Comparison of ENCODE assay signal across 8 cellular contexts in the genomic region with DNA sequence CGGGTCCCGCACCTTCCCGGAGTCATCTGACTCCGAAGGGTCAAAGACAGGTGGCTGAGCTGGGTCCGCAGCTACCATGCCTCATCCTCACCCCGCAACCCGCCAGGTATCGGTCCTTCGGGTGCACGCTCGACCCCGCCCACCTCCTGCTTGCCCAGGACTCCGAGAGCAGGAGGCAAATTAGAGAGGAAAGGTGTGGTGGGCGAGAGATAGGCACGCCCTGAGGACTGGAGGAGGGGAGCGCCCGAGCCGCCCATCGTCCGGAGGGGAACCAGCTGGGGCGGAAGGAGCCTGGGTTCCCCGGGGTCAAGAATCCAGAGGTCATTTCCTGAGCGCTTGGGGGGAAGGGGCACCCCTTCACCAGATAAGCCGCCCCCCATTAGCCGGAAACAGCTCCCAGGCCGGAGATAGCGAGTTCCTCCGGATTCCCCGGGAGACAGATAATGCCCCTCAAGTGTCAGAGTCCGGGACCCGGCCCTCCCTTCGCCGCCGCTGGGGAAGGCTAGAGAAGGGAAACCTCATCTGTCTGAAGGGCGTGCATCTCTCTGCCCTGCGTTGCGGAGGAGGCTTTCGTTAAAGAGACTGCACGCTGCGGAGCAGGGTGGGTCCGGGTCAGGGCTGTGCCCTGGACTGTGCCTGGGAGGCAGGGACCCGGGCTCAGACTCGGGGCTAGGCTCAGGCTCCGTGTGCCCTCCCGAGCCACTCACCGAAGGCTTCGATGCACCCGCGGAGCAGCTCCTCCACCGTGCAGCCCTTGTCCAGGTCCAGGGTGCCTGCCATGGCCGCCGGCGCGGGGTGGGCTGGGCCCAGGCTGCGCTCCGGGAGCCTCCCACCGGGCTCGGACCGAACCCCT. TPM values are rescaled to one million over a fixed set of nuclear protein-coding genes. Genes with fewer than 3 reads are reported as not detected.
DNase-seq lines count a peak whose midpoint lies in the region; TF ChIP-seq lines count a peak whose summit lies in the region.

No MANE protein-coding gene starts in this region.

- peaks cover 40% of the 10 kb centered on the region for H4K20me1 ChIP-seq in BLaER1

- H3K27ac Mint-ChIP-seq in activated naive CD4-positive, alpha-beta T cell treated with anti-CD3 and anti-CD28 coated beads for 36 hours: no peak overlapping the region

- H3K27me3 ChIP-seq in BLaER1: no peaks in the 10 kb centered on the region
- H3K27me3 ChIP-seq in H7 (ENCODE audit: control insufficient read depth, insufficient read depth, low read length): peaks cover 41% of the 10 kb centered on the region
- peaks cover 0 to 7% (median 0%) of the 10 kb centered on the region in 7 donors for H3K27me3 ChIP-seq in spleen (replicated peaks in 1 of 7)

- peaks cover 26% of the 10 kb centered on the region for H3K4me1 Mint-ChIP-seq in activated naive CD4-positive, alpha-beta T cell treated with anti-CD3 and anti-CD28 coated beads for 36 hours (ENCODE audit: low read depth)

- H3K9me3 ChIP-seq in BLaER1 (no peaks in the 10 kb centered on the region), spleen (no peaks in the 10 kb centered on the region)

- H3K36me3 Mint-ChIP-seq in activated naive CD4-positive, alpha-beta T cell treated with anti-CD3 and anti-CD28 coated beads for 36 hours (ENCODE audit: low read depth): no peaks in the 10 kb centered on the region

- peak overlapping the region; percentile 62 for H3K4me3 Mint-ChIP-seq in activated naive CD4-positive, alpha-beta T cell treated with anti-CD3 and anti-CD28 coated beads for 36 hours

- intact Hi-C loops in activated naive CD4-positive, alpha-beta T cell treated with anti-CD3 and anti-CD28 coated beads for 36 hours (cut with micrococcal nuclease): loop anchor here (1.0 to 2.0 kb wide), 4 partner anchors 19 to 68 kb away; a partner anchor contains a TSS
- intact Hi-C loops in spleen (cut with DNase I; ENCODE audit: low total_unique reads): no loop called here

- DNase-seq in H7: peak; percentile 87
- peak; percentile 53 for DNase-seq in activated naive CD4-positive, alpha-beta T cell treated with anti-CD3 and anti-CD28 coated beads for 36 hours
- DNase-seq in spleen: peak; percentile 89
- no peak for DNase-seq in superior temporal gyrus (ENCODE audit: extremely low spot score)
- no peak for DNase-seq in SHP77 treated with DMSO at 0.1 percent for 48 hours (lab: John Stamatoyannopoulos, UW)
- DNase-seq in ureter (ENCODE audit: low spot score): no peak

- H3K27ac ChIP-seq in BLaER1: peak overlapping the region; percentile 99
- H3K27ac ChIP-seq in spleen: peak overlapping the region; percentile 81 to 100 (median 96)

- H3K4me2 ChIP-seq in BLaER1: peak overlapping the region; percentile 98

- H3K36me3 ChIP-seq in BLaER1 (peaks cover 40% of the 10 kb centered on the region), H7 (replicated peaks; ENCODE audit: control insufficient read depth, insufficient read depth, low read length) (no peaks in the 10 kb centered on the region), spleen (peaks cover 0 to 47% (median 33%) of the 10 kb centered on the region in 6 donors)

- 8 to 11% (median 10%) methylated on average over 34 to 59 of the region's 59 CpGs for WGBS in spleen, 5 donors

- H3K4me3 ChIP-seq in BLaER1: peak overlapping the region; percentile 75
- peak overlapping the region; percentile 62 for H3K4me3 ChIP-seq in H7 (ENCODE audit: insufficient read depth, low read depth, low read length)
- H3K4me3 ChIP-seq in iPS-11a (ENCODE audit: low read depth, low read length): peak overlapping the region; percentile 51
- peak overlapping the region; percentile 63 to 96 (median 76) for H3K4me3 ChIP-seq in spleen

- peaks cover 40% of the 10 kb centered on the region for H3K4me1 ChIP-seq in BLaER1
- peaks cover 27 to 79% (median 57%) of the 10 kb centered on the region in 6 donors for H3K4me1 ChIP-seq in spleen

- CTCF ChIA-PET in activated naive CD4-positive, alpha-beta T cell treated with anti-CD3 and anti-CD28 coated beads for 36 hours (lab: Charles Lee): interaction anchor here (0.8 to 4.2 kb wide), 8 partner anchors 9 to 55 kb away, joined by 3 to 26 read pairs (median 6); no protein-coding TSS in a partner anchor

- no peak for TF ChIP-seq POLR2A in spleen (IDR thresholded peaks at IDR 0.05)

- peaks cover 6% of the 10 kb centered on the region for H3K27me3 Mint-ChIP-seq in activated naive CD4-positive, alpha-beta T cell treated with anti-CD3 and anti-CD28 coated beads for 36 hours (ENCODE audit: low read depth)

- no peak for TF ChIP-seq CTCF in spleen (IDR thresholded peaks at IDR 0.05 in 8 of 11, conservative IDR thresholded peaks at IDR 0.05 in 3 of 11)

- peak overlapping the region; percentile 91 for H3K9ac ChIP-seq in BLaER1

- no peaks in the 10 kb centered on the region for H3K9me3 Mint-ChIP-seq in activated naive CD4-positive, alpha-beta T cell treated with anti-CD3 and anti-CD28 coated beads for 36 hours

RNA-seq across cellular contexts. Expression of a gene that starts 1.6 kb away (rescaled TPM):
- 9.2 and 12.3 TPM in 2 replicates for total RNA-seq in H7 (2014; rRNA removed; shearing (Covaris generic))
- total RNA-seq in activated naive CD4-positive, alpha-beta T cell treated with anti-CD3 and anti-CD28 coated beads for 36 hours: 1 to 10 TPM; 5.2 to 5.6 TPM
- 100 to 1,000 TPM; 148 to 242 (median 206) TPM for total RNA-seq in spleen
- 100 to 1,000 TPM; 216 to 283 (median 252) TPM for polyA plus RNA-seq in spleen
- 23.3 TPM for total RNA-seq in ureter

RNA-seq across cellular contexts. Expression of a gene that starts 17.5 kb away (rescaled TPM):
- total RNA-seq in H7 (2014; rRNA removed; shearing (Covaris generic)): 2.9 and 6.4 TPM in 2 replicates
- under 1 TPM; 0.64 to 0.89 TPM for total RNA-seq in activated naive CD4-positive, alpha-beta T cell treated with anti-CD3 and anti-CD28 coated beads for 36 hours
- total RNA-seq in spleen (1 to 10 TPM; 2.7 to 7.2 (median 5.1) TPM), ureter (11.4 TPM)
- polyA plus RNA-seq in spleen: 1 to 10 TPM; 1.7 to 2.4 (median 2.1) TPM

RNA-seq across cellular contexts. Expression of a gene that starts 19.3 kb away (rescaled TPM):
- total RNA-seq in H7 (2014; rRNA removed; shearing (Covaris generic)): 0.85 and 1.9 TPM in 2 replicates
- under 1 TPM; 0.24 to 0.35 TPM for total RNA-seq in activated naive CD4-positive, alpha-beta T cell treated with anti-CD3 and anti-CD28 coated beads for 36 hours
- 10 to 100 TPM in 1 of 7 donors, 1 to 10 TPM in 6; 2.2 to 12.9 (median 3.3) TPM for total RNA-seq in spleen
- polyA plus RNA-seq in spleen: 1 to 10 TPM in 1 of 3 donors, under 1 TPM in 2; 0.59 to 1.4 (median 0.61) TPM
- total RNA-seq in ureter: 11.6 TPM

RNA-seq across cellular contexts. Expression of a gene that starts 36.0 kb away (rescaled TPM):
- total RNA-seq in H7 (2014; rRNA removed; shearing (Covaris generic)): 66.5 and 80.0 TPM in 2 replicates
- 100 to 1,000 TPM; 303 to 320 TPM for total RNA-seq in activated naive CD4-positive, alpha-beta T cell treated with anti-CD3 and anti-CD28 coated beads for 36 hours
- total RNA-seq in spleen (100 to 1,000 TPM; 359 to 585 (median 458) TPM), ureter (391 TPM)
- polyA plus RNA-seq in spleen: 100 to 1,000 TPM in 2 of 3 donors, 10 to 100 TPM in 1; 54.2 to 140 (median 121) TPM

Comparison
In these comparisons a context has a peak if more than half of its experiments do, and no peak if none do; other contexts are left out.
1. DNase-seq: peak in H7 (single experiment), activated naive CD4-positive, alpha-beta T cell treated with anti-CD3 and anti-CD28 coated beads for 36 hours (single experiment) and spleen (single experiment); none in superior temporal gyrus (single experiment), SHP77 treated with DMSO at 0.1 percent for 48 hours (single experiment) and ureter (single experiment).
2. Peak in every context shown above with its lines, with median percentiles within 50 percentile points of each other: H3K4me3 ChIP-seq.